In genomic region chr5:87074072-87074471, GRCh38 we compare ENCODE assay signal across 16 cellular contexts.
DNase-seq lines count a peak whose midpoint lies in the region; ATAC-seq, FAIRE-seq and TF ChIP-seq lines count a peak whose summit lies in the region.
"Had no signal": no experiment of that assay in that cellular context is flagged by ENCODE, and none has a peak within 500 bp of the region (broad histone marks: within the 10 kb centered on the region; RNA-seq: fewer than 3 reads in every experiment).

No MANE protein-coding gene starts in this region.

- CTCF ChIA-PET in Calu3 (lab: Charles Lee) (interaction anchor here (0.8 to 2.1 kb wide), 5 partner anchors 25 to 323 kb away, joined by 3 to 12 read pairs (median 8); partner anchors contain the start of gene RASA1), OCI-LY7 (lab: Charles Lee; ENCODE audit: unreplicated experiment) (interaction anchor here (1.4 kb wide), 1 partner anchor 46 kb away, joined by 3 read pairs; no protein-coding TSS in a partner anchor)

- peaks cover 54% of the 10 kb centered on the region for H3K4me1 Mint-ChIP-seq in Calu3 (ENCODE audit: low read depth, unreplicated experiment)
- peaks cover 28% of the 10 kb centered on the region for H3K4me1 Mint-ChIP-seq in memory B cell

- no peaks in the 10 kb centered on the region for H4K20me1 ChIP-seq in OCI-LY7 (ENCODE audit: insufficient read depth, low read length)
- H4K20me1 ChIP-seq: BLaER1 treated with 17β-estradiol and CSF1 and Interleukin-3, amounts not matched to agents 10 nM and 100 nM had no signal

- H3K9me3 ChIP-seq in OCI-LY7 (ENCODE audit: low read length): no peaks in the 10 kb centered on the region
- H3K9me3 ChIP-seq: BLaER1 treated with 17β-estradiol and CSF1 and Interleukin-3, amounts not matched to agents 10 nM and 100 nM had no signal

- H3K27ac ChIP-seq in OCI-LY7 (ENCODE audit: low read depth, low read length, poor library complexity, severe bottlenecking): peak overlapping the region; percentile 84
- H3K27ac ChIP-seq: 22Rv1; BLaER1 treated with 17β-estradiol and CSF1 and Interleukin-3, amounts not matched to agents 10 nM and 100 nM had no signal

- no peak for TF ChIP-seq CTCF in Calu3 (IDR thresholded peaks at IDR 0.05; ENCODE audit: unreplicated experiment)
- TF ChIP-seq CTCF in OCI-LY7 (conservative IDR thresholded peaks at IDR 0.05; ENCODE audit: low read length): no peak

- H3K27me3 Mint-ChIP-seq in Calu3 (ENCODE audit: unreplicated experiment): no peaks in the 10 kb centered on the region
- H3K27me3 Mint-ChIP-seq in memory B cell: no peaks in the 10 kb centered on the region
- H3K27me3 Mint-ChIP-seq: IgD-negative memory B cell had no signal

- H3K4me2 ChIP-seq in OCI-LY7 (ENCODE audit: low read length): peak overlapping the region; percentile 75; the same call in 1 of the 2 replicates

- peaks cover 20% of the 10 kb centered on the region for H3K36me3 Mint-ChIP-seq in Calu3 (ENCODE audit: insufficient read depth, unreplicated experiment)
- H3K36me3 Mint-ChIP-seq in memory B cell: no peaks in the 10 kb centered on the region
- H3K36me3 Mint-ChIP-seq: IgD-negative memory B cell had no signal

- H3K36me3 ChIP-seq in OCI-LY7 (ENCODE audit: insufficient read depth, low read length): no peaks in the 10 kb centered on the region
- H3K36me3 ChIP-seq: BLaER1 treated with 17β-estradiol and CSF1 and Interleukin-3, amounts not matched to agents 10 nM and 100 nM had no signal

- peak; percentile 6 for DNase-seq in NK-92 treated with Interleukin-12 subunit alpha and Interleukin-12 subunit beta, amount 100 ng/mL, for 24 hours (lab: John Stamatoyannopoulos, UW)
- DNase-seq in NK-92 (lab: John Stamatoyannopoulos, UW; ENCODE audit: unreplicated experiment) (no peak), Calu3 (no peak), OCI-LY7 (ENCODE audit: low spot score) (peak; percentile 44), memory B cell (ENCODE audit: low spot score in 2 of 2) (no peak), GM12892 (ENCODE audit: insufficient read length) (no peak), NCI-H446 treated with DMSO at 0.1 percent for 48 hours (lab: John Stamatoyannopoulos, UW) (no peak)
- DNase-seq: DMS79, NCI-H1092 treated with DMSO at 0.1 percent for 48 hours, NCI-H1694, NCI-H510A had no signal

- H3K4me1 ChIP-seq in OCI-LY7 (ENCODE audit: insufficient read depth, low read length, poor library complexity, severe bottlenecking): peaks cover 43% of the 10 kb centered on the region

- ATAC-seq in memory B cell (ENCODE audit: low read depth) (no peak), GM21717 (IDR thresholded peaks at IDR 0.05; ENCODE audit: unreplicated experiment) (no peak)

- peak overlapping the region; percentile 90; the same call in 1 of the 2 replicates for H2AFZ ChIP-seq in OCI-LY7 (ENCODE audit: low read length)

- H3K9me3 Mint-ChIP-seq in Calu3 (ENCODE audit: low read depth, unreplicated experiment) (no peaks in the 10 kb centered on the region), memory B cell (no peaks in the 10 kb centered on the region)

- intact Hi-C loops in Calu3 (cut with micrococcal nuclease; ENCODE audit: unreplicated experiment): loop anchor here (5.0 kb wide), 1 partner anchor 93 kb away; no protein-coding TSS in a partner anchor
- intact Hi-C loops in OCI-LY7 (cut with micrococcal nuclease; ENCODE audit: unreplicated experiment): loop anchor here (5.0 kb wide), 1 partner anchor 328 kb away; no protein-coding TSS in a partner anchor

- no peaks in the 10 kb centered on the region for H3K79me2 ChIP-seq in OCI-LY7 (ENCODE audit: insufficient read depth, low read depth, low read length)

- peak overlapping the region; percentile 100 for H3K27ac Mint-ChIP-seq in Calu3 (ENCODE audit: unreplicated experiment)
- H3K27ac Mint-ChIP-seq in memory B cell: peak overlapping the region; percentile 91

- no peak overlapping the region for H3K4me3 Mint-ChIP-seq in Calu3 (ENCODE audit: low read depth, unreplicated experiment)
- H3K4me3 Mint-ChIP-seq in memory B cell: no peak overlapping the region

- TF ChIP-seq POLR2A in GM12892 (IDR thresholded peaks at IDR 0.05; ENCODE audit: low read depth, low read length): no peak

- BruUV-seq in Calu3 (replicated peaks; lab: Mats Ljungman, UMichigan) (no TSS peak), OCI-LY7 (replicated peaks; lab: Mats Ljungman, UMichigan) (no TSS peak)

- no peak overlapping the region for H3K4me3 ChIP-seq in OCI-LY7 (ENCODE audit: low read depth, low read length, poor library complexity, severe bottlenecking)
- H3K4me3 ChIP-seq: BLaER1 treated with 17β-estradiol and CSF1 and Interleukin-3, amounts not matched to agents 10 nM and 100 nM; GM12878 had no signal

- POLR2A ChIA-PET in OCI-LY7 (lab: Charles Lee): interaction anchor here (0.6 to 2.0 kb wide), 6 partner anchors 8 to 191 kb away, joined by 3 to 12 read pairs (median 6); no protein-coding TSS in a partner anchor

- no peak for FAIRE-seq in GM12892 (lab: Jason Lieb, UNC)
- FAIRE-seq: GM12878 had no signal

- H3K9me2 ChIP-seq in OCI-LY7 (ENCODE audit: insufficient read depth, low read length): no peaks in the 10 kb centered on the region

Comparison
In these comparisons a context has a peak if more than half of its experiments do, and no peak if none do; other contexts are left out.
1. DNase-seq: peak in NK-92 treated with Interleukin-12 subunit alpha and Interleukin-12 subunit beta, amount 100 ng/mL, for 24 hours (single experiment) and OCI-LY7 (single experiment); none in NK-92 (single experiment), Calu3 (single experiment), memory B cell (0 of 2), GM12892 (single experiment) and NCI-H446 treated with DMSO at 0.1 percent for 48 hours (single experiment).